ENCODE assay signal across 10 cellular contexts in genomic region chr3:4897765-4898453, GRCh38.
A peak's percentile ranks its signal among the peaks of the same experiment; 100 is the strongest.
DNase-seq lines count a peak whose midpoint lies in the region; ATAC-seq, FAIRE-seq and TF ChIP-seq lines count a peak whose summit lies in the region.
"Had no signal": no experiment of that assay in that cellular context is flagged by ENCODE, and none has a peak within 500 bp of the region (broad histone marks: within the 10 kb centered on the region; RNA-seq: fewer than 3 reads in every experiment).

No MANE protein-coding gene starts in this region.

- H3K27me3 Mint-ChIP-seq in activated CD8-positive, alpha-beta memory T cell treated with anti-CD3 and anti-CD28 coated beads, Interleukin-2, amount 10 ng/mL, durations not matched to agents 7 days and 5 days: no peaks in the 10 kb centered on the region
- H3K27me3 Mint-ChIP-seq in CD8-positive, alpha-beta T cell (ENCODE audit: low read depth): no peaks in the 10 kb centered on the region

- TF ChIP-seq CTCF in K562 (IDR thresholded peaks at IDR 0.05 in 2 of 3, conservative IDR thresholded peaks at IDR 0.05 in 1 of 3; ENCODE audit: insufficient read depth in 2 of 3, low read depth in 1 of 3, low read length in 3 of 3): no peak
- no peak for TF ChIP-seq CTCF in CD8-positive, alpha-beta T cell (IDR thresholded peaks at IDR 0.05)

- no peak for DNase-seq in activated CD8-positive, alpha-beta memory T cell treated with anti-CD3 and anti-CD28 coated beads, Interleukin-2, amount 10 ng/mL, durations not matched to agents 7 days and 5 days
- DNase-seq in activated CD8-positive, alpha-beta memory T cell treated with anti-CD3 and anti-CD28 coated beads, Interleukin-2, amount 50 U/mL, for 4 hours: no peak
- DNase-seq in K562 (ENCODE audit: extremely low read depth in 1 of 4, low spot score in 3 of 4) (no peak), SW480 (ENCODE audit: low spot score) (no peak), Kasumi-1 (lab: John Stamatoyannopoulos, UW) (no peak)
- DNase-seq in CD8-positive, alpha-beta T cell: no peak
- DNase-seq: activated naive CD4-positive, alpha-beta T cell; NCI-H446 had no signal

- POLR2A ChIA-PET in K562 (lab: Yijun Ruan, JAX): interaction anchor here (0.6 to 1.5 kb wide), 6 partner anchors 8 to 140 kb away, joined by 3 to 4 read pairs (median 3); no protein-coding TSS in a partner anchor
- POLR2A ChIA-PET in CD8-positive, alpha-beta T cell (lab: Charles Lee): no interaction called here

- H3K9me3 ChIP-seq in K562 (replicated peaks; ENCODE audit: control insufficient read depth, insufficient read depth, low read depth, low read length) (no peaks in the 10 kb centered on the region), mesodermal cell (ENCODE audit: control insufficient read depth, low read length) (no peaks in the 10 kb centered on the region)
- H3K9me3 ChIP-seq in CD8-positive, alpha-beta T cell (ENCODE audit: low read length): no peaks in the 10 kb centered on the region

- H3K36me3 ChIP-seq in K562 (ENCODE audit: control insufficient read depth, insufficient read depth, low read length): no peaks in the 10 kb centered on the region
- H3K36me3 ChIP-seq in mesodermal cell (ENCODE audit: control insufficient read depth, insufficient read depth, low read length): no peaks in the 10 kb centered on the region
- no peaks in the 10 kb centered on the region for H3K36me3 ChIP-seq in CD8-positive, alpha-beta T cell (ENCODE audit: insufficient read depth, low read length)

- H3K9me1 ChIP-seq in K562 (ENCODE audit: control insufficient read depth, insufficient read depth, low read length): no peaks in the 10 kb centered on the region

- no peak overlapping the region for H3K4me3 Mint-ChIP-seq in activated CD8-positive, alpha-beta memory T cell treated with anti-CD3 and anti-CD28 coated beads, Interleukin-2, amount 10 ng/mL, durations not matched to agents 7 days and 5 days
- H3K4me3 Mint-ChIP-seq in CD8-positive, alpha-beta T cell: no peak overlapping the region

- TF ChIP-seq RAD21 in K562 (CRISPR knock-in tag; conservative IDR thresholded peaks at IDR 0.05 in 1 of 2, IDR thresholded peaks at IDR 0.05 in 1 of 2): no peak

- peaks cover 58% of the 10 kb centered on the region for H3K4me1 Mint-ChIP-seq in activated CD8-positive, alpha-beta memory T cell treated with anti-CD3 and anti-CD28 coated beads, Interleukin-2, amount 10 ng/mL, durations not matched to agents 7 days and 5 days
- H3K4me1 Mint-ChIP-seq in CD8-positive, alpha-beta T cell (ENCODE audit: low read depth): peaks cover 19% of the 10 kb centered on the region

- H3K9ac ChIP-seq in K562 (ENCODE audit: insufficient read depth in 1 of 2, low read depth in 2 of 2, low read length in 2 of 2): no peak overlapping the region

- TF ChIP-seq POLR2A in K562 (conservative IDR thresholded peaks at IDR 0.05): no peak

- H3K4me1 ChIP-seq in K562 (replicated peaks in 1 of 2; ENCODE audit: control insufficient read depth in 2 of 2, insufficient read depth in 2 of 2, low read length in 2 of 2) (peaks cover 3 to 48% of the 10 kb centered on the region in 2 experiments; a peak in 4 of 5 replicates), mesodermal cell (ENCODE audit: control insufficient read depth, insufficient read depth, low read length, poor library complexity, severe bottlenecking) (peaks cover 13% of the 10 kb centered on the region)
- H3K4me1 ChIP-seq in CD8-positive, alpha-beta T cell (ENCODE audit: insufficient read depth, low read length): no peaks in the 10 kb centered on the region

- BruUV-seq in K562 (replicated peaks; lab: Mats Ljungman, UMichigan): no TSS peak

- no peaks in the 10 kb centered on the region for H3K9me3 Mint-ChIP-seq in activated CD8-positive, alpha-beta memory T cell treated with anti-CD3 and anti-CD28 coated beads, Interleukin-2, amount 10 ng/mL, durations not matched to agents 7 days and 5 days (ENCODE audit: low read depth)
- no peaks in the 10 kb centered on the region for H3K9me3 Mint-ChIP-seq in CD8-positive, alpha-beta T cell

- 76% methylated on average over 6 of the region's 6 CpGs for WGBS in K562 (ENCODE audit: insufficient coverage, low coverage, missing lambda C conversion rate)
- WGBS in mesodermal cell (ENCODE audit: insufficient coverage in 2 of 2), 2 experiments: 68 to 80% methylated on average over 3 to 5 of the region's 6 CpGs

- no peak overlapping the region for H3K4me2 ChIP-seq in K562 (ENCODE audit: insufficient read depth, low read length)

- no peak for ATAC-seq in activated CD8-positive, alpha-beta memory T cell treated with anti-CD3 and anti-CD28 coated beads, Interleukin-2, amount 10 ng/mL, durations not matched to agents 7 days and 5 days
- no peak for ATAC-seq in K562
- ATAC-seq in CD8-positive, alpha-beta T cell: no peak

- H3K27me3 ChIP-seq in K562 (ENCODE audit: control insufficient read depth in 2 of 2, insufficient read depth in 2 of 2, low read length in 2 of 2): no peaks in the 10 kb centered on the region
- H3K27me3 ChIP-seq in CD8-positive, alpha-beta T cell (ENCODE audit: insufficient read depth, low read length): no peaks in the 10 kb centered on the region

- H3K27ac Mint-ChIP-seq in activated CD8-positive, alpha-beta memory T cell treated with anti-CD3 and anti-CD28 coated beads, Interleukin-2, amount 10 ng/mL, durations not matched to agents 7 days and 5 days: peak overlapping the region; percentile 71
- H3K27ac Mint-ChIP-seq in CD8-positive, alpha-beta T cell: no peak overlapping the region

- FAIRE-seq in K562 (lab: Jason Lieb, UNC): no peak

- intact Hi-C loops in K562 (cut with micrococcal nuclease): no loop called here
- intact Hi-C loops in CD8-positive, alpha-beta T cell (cut with DNase I, micrococcal nuclease): no loop called here

- TF ChIP-seq EP300 in K562 (IDR thresholded peaks at IDR 0.05; ENCODE audit: low read length): no peak

- H3K27ac ChIP-seq in K562 (ENCODE audit: extremely low read depth, low read depth, low read length) (peak overlapping the region; percentile 52; the same call in 1 of the 3 replicates), mesodermal cell (ENCODE audit: low read depth, low read length, severe bottlenecking) (peak overlapping the region; percentile 60), temporal lobe (ENCODE audit: low read depth, low read length) (peak overlapping the region; percentile 27)
- H3K27ac ChIP-seq in CD8-positive, alpha-beta T cell (ENCODE audit: low read depth, low read length): no peak overlapping the region

- no peak overlapping the region for H2AFZ ChIP-seq in K562 (ENCODE audit: low read depth, low read length)

- H3K79me2 ChIP-seq in K562 (ENCODE audit: control insufficient read depth, insufficient read depth, low read length): no peaks in the 10 kb centered on the region

- no peaks in the 10 kb centered on the region for H4K20me1 ChIP-seq in K562 (replicated peaks; ENCODE audit: control insufficient read depth, insufficient read depth, low read length)

- peaks cover 35% of the 10 kb centered on the region for H3K36me3 Mint-ChIP-seq in activated CD8-positive, alpha-beta memory T cell treated with anti-CD3 and anti-CD28 coated beads, Interleukin-2, amount 10 ng/mL, durations not matched to agents 7 days and 5 days
- no peaks in the 10 kb centered on the region for H3K36me3 Mint-ChIP-seq in CD8-positive, alpha-beta T cell

- H3K4me3 ChIP-seq in K562: no peak overlapping the region
- no peak overlapping the region for H3K4me3 ChIP-seq in mesodermal cell (ENCODE audit: extremely low read depth, insufficient read depth, low read length, poor library complexity, severe bottlenecking)
- H3K4me3 ChIP-seq in CD8-positive, alpha-beta T cell (ENCODE audit: low read depth, low read length): no peak overlapping the region

- CTCF ChIA-PET in activated CD8-positive, alpha-beta memory T cell treated with anti-CD3 and anti-CD28 coated beads, Interleukin-2, amount 10 ng/mL, durations not matched to agents 7 days and 5 days (lab: Charles Lee): interaction anchor here (1.0 to 2.1 kb wide), 4 partner anchors 9 to 186 kb away, joined by 4 to 5 read pairs (median 4); no protein-coding TSS in a partner anchor
- CTCF ChIA-PET in K562 (lab: Yijun Ruan, JAX; ENCODE audit: low intra/inter-chr PET ratio): no interaction called here
- CTCF ChIA-PET in CD8-positive, alpha-beta T cell (lab: Charles Lee): no interaction called here

- in situ Hi-C loops in K562 (cut with MboI): no loop called here

TF ChIP-seq in K562, 482 proteins besides CTCF, POLR2A, EP300 and RAD21 (continues in another document):
- TF ChIP-seq PRMT5 (CRISPR knock-in tag; IDR thresholded peaks at IDR 0.05): no peak
- TF ChIP-seq ZNF589 (CRISPR knock-in tag; IDR thresholded peaks at IDR 0.05; ENCODE audit: low read depth): peak; percentile 7; the same call in 1 of the 2 replicates
- TF ChIP-seq MAFF (IDR thresholded peaks at IDR 0.05; ENCODE audit: low read length): peak; percentile 32; the same call in 1 of the 2 replicates
- no peak for TF ChIP-seq PCBP2 (IDR thresholded peaks at IDR 0.05; ENCODE audit: low read depth, low read length, poor library complexity, severe bottlenecking)
- TF ChIP-seq AFF1 (IDR thresholded peaks at IDR 0.05; ENCODE audit: low read depth in 1 of 2, partially characterized antibody in 2 of 2): peak in 1 of 2 experiments; percentile 16
